In the genomic region with DNA sequence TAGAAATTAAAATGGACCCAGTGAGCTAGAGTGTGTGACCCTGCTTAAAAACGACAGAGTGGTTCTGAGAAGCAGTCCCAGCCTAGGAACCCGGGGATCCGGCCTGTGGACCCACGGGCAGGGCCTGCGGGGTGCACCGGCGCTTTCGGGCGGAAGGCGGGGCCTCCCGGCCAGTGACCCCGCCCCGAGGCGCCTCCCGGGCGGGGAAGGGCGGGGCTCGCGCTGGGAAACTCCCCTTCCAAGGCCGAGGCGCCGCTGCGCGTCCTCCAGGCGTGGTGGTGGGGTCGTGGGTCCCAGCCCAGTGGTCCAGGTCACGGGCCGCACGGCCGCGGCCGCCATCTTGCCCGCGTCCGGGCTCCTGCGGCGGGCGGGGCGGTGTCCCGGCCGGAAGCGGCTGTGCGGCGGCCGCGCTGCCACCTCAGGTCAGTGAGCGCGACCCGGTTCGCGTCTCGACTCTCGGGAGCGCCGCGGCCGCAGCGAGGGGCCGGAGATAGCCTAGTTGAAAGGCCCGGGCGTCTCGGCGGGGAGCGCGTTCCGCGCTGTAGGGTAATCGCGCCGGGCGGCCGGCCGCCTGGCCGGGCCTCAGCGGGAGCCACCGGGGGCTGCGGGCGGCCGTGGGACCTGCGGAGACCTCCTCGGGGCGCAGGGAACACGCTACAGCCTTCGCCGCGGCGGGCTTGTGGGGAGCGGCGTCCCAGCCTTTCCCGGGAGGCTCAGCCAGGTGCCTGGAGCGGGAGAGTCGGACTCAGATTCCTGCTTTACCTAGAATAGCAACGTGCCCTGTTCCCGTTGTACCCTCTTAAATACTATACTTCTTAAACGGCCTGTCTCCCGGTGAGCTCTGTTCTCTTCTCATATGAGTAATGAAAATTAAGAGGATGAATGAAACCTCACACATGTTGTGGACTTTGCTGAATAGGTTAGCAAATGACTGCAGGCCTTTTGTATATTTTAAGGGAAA, we compare ENCODE assay signal across 8 cellular contexts. TPM values are rescaled to one million over a fixed set of nuclear protein-coding genes. Genes with fewer than 3 reads are reported as not detected.
DNase-seq lines count a peak whose midpoint lies in the region; ATAC-seq, FAIRE-seq and TF ChIP-seq lines count a peak whose summit lies in the region.

TSS of gene MIOS (plus strand) at position 234 of the 961 bp plus-strand sequence. CDS start 5,592 bp downstream, outside the sequence.

- ATAC-seq in GM18511 (IDR thresholded peaks at IDR 0.05; ENCODE audit: unreplicated experiment) (peak; percentile 73), HG02981 (IDR thresholded peaks at IDR 0.05; ENCODE audit: unreplicated experiment) (peak; percentile 68)

- H3K79me2 ChIP-seq in ACC112 (ENCODE audit: control insufficient read depth, insufficient read depth, low read length, unreplicated experiment), result peaks cover 46% of the 10 kb centered on the region

- FAIRE-seq in kidney (lab: Jason Lieb, UNC), result no peak

- H3K27ac ChIP-seq in ACC112 (ENCODE audit: low read depth, low read length) (peak within 1 kb of the TSS; percentile 61; the same call in 1 of the 2 replicates), kidney (ENCODE audit: low read depth in 2 of 2, low read length in 2 of 2) (peak within 1 kb of the TSS; percentile 87 to 91)

- no peak for TF ChIP-seq CTCF in kidney (IDR thresholded peaks at IDR 0.05; ENCODE audit: borderline replicate concordance, extremely low read depth, insufficient read depth)

- no peaks in the 10 kb centered on the region for H3K9me3 ChIP-seq in kidney (ENCODE audit: control insufficient read depth in 1 of 2, low read length in 2 of 2)

- H3K4me3 ChIP-seq in ACC112 (ENCODE audit: low read depth, low read length), result peak within 1 kb of the TSS; percentile 91
- H3K4me3 ChIP-seq in kidney (ENCODE audit: low read length in 2 of 2), result peak within 1 kb of the TSS; percentile 83 to 94

- no peaks in the 10 kb centered on the region for H3K27me3 ChIP-seq in ACC112 (ENCODE audit: insufficient read depth, low read length)

- DNase-seq in NCI-H2171 treated with DMSO at 0.1 percent for 48 hours (lab: John Stamatoyannopoulos, UW) (peak; percentile 63), cerebellar nuclear complex (lab: John Stamatoyannopoulos, UW) (peak; percentile 1 to 46), kidney (peak; percentile 95)
- peak; percentile 73 for DNase-seq in activated CD4-positive, alpha-beta T cell treated with anti-CD3 and anti-CD28 coated beads for 1 hour
- DNase-seq in stimulated activated CD4-positive, alpha-beta T cell treated with anti-CD3 and anti-CD28 coated beads, Interleukin-15, amount 100 ng/mL, for 24 hours, result peak; percentile 88

- H3K4me1 ChIP-seq in ACC112 (ENCODE audit: control insufficient read depth, insufficient read depth, low read length, unreplicated experiment) (peaks cover 30% of the 10 kb centered on the region), kidney (ENCODE audit: control insufficient read depth in 1 of 2, insufficient read depth in 1 of 2, low read depth in 1 of 2, low read length in 2 of 2) (peaks cover 3 to 11% of the 10 kb centered on the region in 2 donors)

- intact Hi-C loops in kidney (cut with DNase I), result no loop called here

- H3K9ac ChIP-seq in kidney (ENCODE audit: low read length in 2 of 2), result peak within 1 kb of the TSS; percentile 79 to 81

- H3K36me3 ChIP-seq in ACC112 (ENCODE audit: insufficient read depth, low read length), result peaks cover 15% of the 10 kb centered on the region
- no peaks in the 10 kb centered on the region for H3K36me3 ChIP-seq in kidney (ENCODE audit: control insufficient read depth in 1 of 2, insufficient read depth in 2 of 2, low read length in 2 of 2)

- peak within 1 kb of the TSS; percentile 94 for H2AFZ ChIP-seq in ACC112 (ENCODE audit: low read length, unreplicated experiment)

RNA-seq across cellular contexts. Expression of gene MIOS, which starts in this region (rescaled TPM):
- 37.0 TPM for total RNA-seq in kidney
- 12.4 TPM for polyA plus RNA-seq in kidney (ENCODE audit: insufficient read depth, low read depth, low replicate concordance)

Comparison
In these comparisons a context has a peak if more than half of its experiments do, and no peak if none do; other contexts are left out.
1. Peak in every context shown above with its lines: DNase-seq, ATAC-seq, H3K4me3 ChIP-seq and H3K27ac ChIP-seq.
2. DNase-seq: peak in every context shown above with its lines; median percentile 95 in kidney; 88 in stimulated activated CD4-positive, alpha-beta T cell treated with anti-CD3 and anti-CD28 coated beads, Interleukin-15, amount 100 ng/mL, for 24 hours; 73 in activated CD4-positive, alpha-beta T cell treated with anti-CD3 and anti-CD28 coated beads for 1 hour; 63 in NCI-H2171 treated with DMSO at 0.1 percent for 48 hours; 24 in cerebellar nuclear complex.